Comparison of ENCODE assay signal across 10 cellular contexts in the genomic region with DNA sequence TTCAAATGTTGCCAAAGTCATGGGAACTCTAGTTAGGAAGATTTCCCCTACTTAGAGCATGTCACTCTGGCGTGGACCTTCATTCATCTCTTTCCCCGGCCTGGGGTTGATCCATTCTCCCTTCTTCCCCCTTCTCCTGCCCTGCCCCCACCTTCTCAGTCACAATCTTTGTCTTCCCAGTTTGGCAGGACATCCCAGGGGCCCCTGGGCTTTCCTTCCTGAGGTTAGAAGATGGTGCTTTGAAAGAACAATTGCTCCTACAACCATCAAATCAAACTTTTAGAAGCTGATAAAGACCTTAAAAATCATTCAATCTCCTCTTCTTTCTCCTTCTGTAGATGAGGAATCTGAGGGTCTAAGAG.
DNase-seq lines count a peak whose midpoint lies in the region; ATAC-seq and TF ChIP-seq lines count a peak whose summit lies in the region.
"Had no signal": no experiment of that assay in that cellular context is flagged by ENCODE, and none has a peak within 500 bp of the region (broad histone marks: within the 10 kb centered on the region; RNA-seq: fewer than 3 reads in every experiment).

No MANE protein-coding gene starts in this region.

- H3K4me1 Mint-ChIP-seq in activated naive CD4-positive, alpha-beta T cell treated with anti-CD3 and anti-CD28 coated beads for 36 hours (ENCODE audit: low read depth) = peaks cover 38% of the 10 kb centered on the region
- peaks cover 39% of the 10 kb centered on the region for H3K4me1 Mint-ChIP-seq in brain

- H3K27me3 Mint-ChIP-seq in activated naive CD4-positive, alpha-beta T cell treated with anti-CD3 and anti-CD28 coated beads for 36 hours (ENCODE audit: low read depth) = no peaks in the 10 kb centered on the region
- peaks cover 7% of the 10 kb centered on the region for H3K27me3 Mint-ChIP-seq in brain

- no peak for DNase-seq in activated naive CD4-positive, alpha-beta T cell treated with anti-CD3 and anti-CD28 coated beads for 36 hours
- no peak for DNase-seq in activated naive CD4-positive, alpha-beta T cell treated with Interleukin-2 at 50 U/mL for 16 hours
- DNase-seq in upper lobe of left lung = no peak
- DNase-seq in H7 = no peak
- no peak for DNase-seq in AML-193 (lab: John Stamatoyannopoulos, UW)
- DNase-seq: C1 segment of cervical spinal cord, SHP77 treated with DMSO at 0.1 percent for 48 hours had no signal

- peak overlapping the region; percentile 22 for H3K9ac ChIP-seq in mucosa of stomach (ENCODE audit: low read length)

- no peaks in the 10 kb centered on the region for H3K9me3 Mint-ChIP-seq in activated naive CD4-positive, alpha-beta T cell treated with anti-CD3 and anti-CD28 coated beads for 36 hours
- H3K9me3 Mint-ChIP-seq in brain = no peaks in the 10 kb centered on the region

- WGBS in upper lobe of left lung, 2 donors = 24 to 35% methylated on average over 2 of the region's 2 CpGs

- TF ChIP-seq CTCF in brain (conservative IDR thresholded peaks at IDR 0.05) (no peak), upper lobe of left lung (IDR thresholded peaks at IDR 0.05) (no peak)

- no peaks in the 10 kb centered on the region for H3K27me3 ChIP-seq in mucosa of stomach (ENCODE audit: control insufficient read depth, insufficient read depth, low read length)
- H3K27me3 ChIP-seq in upper lobe of left lung = no peaks in the 10 kb centered on the region
- no peaks in the 10 kb centered on the region for H3K27me3 ChIP-seq in H7 (ENCODE audit: control insufficient read depth, insufficient read depth, low read length)

- peak overlapping the region; percentile 70 to 84 (median 78) for H3K27ac ChIP-seq in upper lobe of left lung

- no peak overlapping the region for H3K4me3 ChIP-seq in mucosa of stomach (ENCODE audit: low read length)
- no peak overlapping the region for H3K4me3 ChIP-seq in upper lobe of left lung
- no peak overlapping the region for H3K4me3 ChIP-seq in H7 (ENCODE audit: insufficient read depth, low read depth, low read length)

- no peak for TF ChIP-seq POLR2A in upper lobe of left lung (IDR thresholded peaks at IDR 0.05)

- H3K4me1 ChIP-seq in mucosa of stomach (ENCODE audit: control insufficient read depth, insufficient read depth, low read length) (peaks cover 50% of the 10 kb centered on the region), upper lobe of left lung (peaks cover 34 to 54% (median 47%) of the 10 kb centered on the region in 4 donors)

- H3K36me3 ChIP-seq in mucosa of stomach (ENCODE audit: control insufficient read depth, insufficient read depth, low read length) (peaks cover 5% of the 10 kb centered on the region), upper lobe of left lung (peaks cover 0 to 20% (median 11%) of the 10 kb centered on the region in 4 donors), H7 (replicated peaks; ENCODE audit: control insufficient read depth, insufficient read depth, low read length) (no peaks in the 10 kb centered on the region)

- no peak for TF ChIP-seq EP300 in upper lobe of left lung (IDR thresholded peaks at IDR 0.05)

- H3K9me3 ChIP-seq in mucosa of stomach (ENCODE audit: control insufficient read depth, low read length) = no peaks in the 10 kb centered on the region
- no peaks in the 10 kb centered on the region for H3K9me3 ChIP-seq in upper lobe of left lung

- CTCF ChIA-PET in activated naive CD4-positive, alpha-beta T cell treated with anti-CD3 and anti-CD28 coated beads for 36 hours (lab: Charles Lee) = no interaction called here

- peak overlapping the region; percentile 50 for H3K27ac Mint-ChIP-seq in activated naive CD4-positive, alpha-beta T cell treated with anti-CD3 and anti-CD28 coated beads for 36 hours
- peak overlapping the region in 3 of 5 experiments; percentile 80 to 84 (median 81) for H3K27ac Mint-ChIP-seq in brain

- intact Hi-C loops in activated naive CD4-positive, alpha-beta T cell treated with anti-CD3 and anti-CD28 coated beads for 36 hours (cut with micrococcal nuclease) = no loop called here

- H3K36me3 Mint-ChIP-seq in activated naive CD4-positive, alpha-beta T cell treated with anti-CD3 and anti-CD28 coated beads for 36 hours (ENCODE audit: low read depth) = peaks cover 40% of the 10 kb centered on the region
- no peaks in the 10 kb centered on the region for H3K36me3 Mint-ChIP-seq in brain

- no peak overlapping the region for H3K4me3 Mint-ChIP-seq in activated naive CD4-positive, alpha-beta T cell treated with anti-CD3 and anti-CD28 coated beads for 36 hours
- peak overlapping the region in 3 of 5 experiments; percentile 36 to 60 (median 37) for H3K4me3 Mint-ChIP-seq in brain

- no peak for ATAC-seq in upper lobe of left lung (ENCODE audit: low FRiP score in 2 of 2)
- ATAC-seq in HG03469 (IDR thresholded peaks at IDR 0.05; ENCODE audit: unreplicated experiment) = no peak
